In genomic region chr5:37539459-37539858, GRCh38 we compare ENCODE assay signal across 27 cellular contexts.
"Had no signal": no experiment of that assay in that cellular context is flagged by ENCODE, and none has a peak within 500 bp of the region (broad histone marks: within the 10 kb centered on the region; RNA-seq: fewer than 3 reads in every experiment).

No MANE protein-coding gene starts in this region.

- H3K4me1 ChIP-seq: heart left ventricle, parathyroid adenoma, right lobe of liver, tibial nerve, upper lobe of right lung, uterus had no signal

- H3K4me2 ChIP-seq: hepatocyte, neural progenitor cell had no signal

- H3K27me3 ChIP-seq: dorsolateral prefrontal cortex, gastroesophageal sphincter, heart left ventricle, hepatocyte, left lung, neural progenitor cell, right lobe of liver, tibial nerve, upper lobe of right lung, uterus had no signal

- H3K27ac Mint-ChIP-seq: naive thymus-derived CD4-positive, alpha-beta T cell; nephron; neural progenitor cell; progenitor cell of endocrine pancreas; stimulated activated naive B cell treated with anti-CD40 and anti-IgM and Interleukin-4, amounts not matched to agents 10 μg/mL and 1 μg/mL and 100 μg/mL, for 72 hours; stimulated activated naive CD8-positive, alpha-beta T cell treated with anti-CD3 and anti-CD28 coated beads, Interleukin-15, Interleukin-2, amounts not matched to agents 100 ng/mL and 50 ng/mL, for 24 hours had no signal

- H3K9me3 Mint-ChIP-seq: nephron; neural progenitor cell; stimulated activated naive B cell treated with anti-CD40 and anti-IgM and Interleukin-4, amounts not matched to agents 10 μg/mL and 1 μg/mL and 100 μg/mL, for 72 hours; stimulated activated naive CD8-positive, alpha-beta T cell treated with anti-CD3 and anti-CD28 coated beads, Interleukin-15, Interleukin-2, amounts not matched to agents 100 ng/mL and 50 ng/mL, for 24 hours had no signal

- H3K9me3 ChIP-seq: gastroesophageal sphincter, heart left ventricle, left lung, right lobe of liver, thoracic aorta, tibial nerve, upper lobe of right lung, uterus had no signal

- H3K36me3 Mint-ChIP-seq: neural progenitor cell had no signal

- H3K27me3 Mint-ChIP-seq: naive thymus-derived CD4-positive, alpha-beta T cell; progenitor cell of endocrine pancreas; stimulated activated naive B cell treated with anti-CD40 and anti-IgM and Interleukin-4, amounts not matched to agents 10 μg/mL and 1 μg/mL and 100 μg/mL, for 72 hours; stimulated activated naive CD8-positive, alpha-beta T cell treated with anti-CD3 and anti-CD28 coated beads, Interleukin-15, Interleukin-2, amounts not matched to agents 100 ng/mL and 50 ng/mL, for 24 hours had no signal

- H3K9ac ChIP-seq: neural progenitor cell, parathyroid adenoma had no signal

- H3K36me3 ChIP-seq: gastroesophageal sphincter, left lung, neural progenitor cell, right lobe of liver, thoracic aorta, upper lobe of right lung, uterus had no signal

- H3K4me1 Mint-ChIP-seq: nephron; neural progenitor cell; stimulated activated naive B cell treated with anti-CD40 and anti-IgM and Interleukin-4, amounts not matched to agents 10 μg/mL and 1 μg/mL and 100 μg/mL, for 72 hours had no signal

- H3K27ac ChIP-seq: dorsolateral prefrontal cortex, epithelial cell of prostate, gastroesophageal sphincter, heart left ventricle, hepatocyte, left lung, neural progenitor cell, parathyroid adenoma, right lobe of liver, thoracic aorta, tibial nerve, upper lobe of right lung, uterus had no signal

- H3K4me3 Mint-ChIP-seq: naive thymus-derived CD4-positive, alpha-beta T cell; nephron; neural progenitor cell; stimulated activated naive B cell treated with anti-CD40 and anti-IgM and Interleukin-4, amounts not matched to agents 10 μg/mL and 1 μg/mL and 100 μg/mL, for 72 hours; stimulated activated naive CD8-positive, alpha-beta T cell treated with anti-CD3 and anti-CD28 coated beads, Interleukin-15, Interleukin-2, amounts not matched to agents 100 ng/mL and 50 ng/mL, for 24 hours had no signal

- DNase-seq: dorsolateral prefrontal cortex; effector CD4-positive, alpha-beta T cell; foreskin fibroblast; heart left ventricle; left cardiac atrium; left lung; mesendoderm; midbrain; naive thymus-derived CD4-positive, alpha-beta T cell; right lobe of liver; small intestine; stimulated activated CD4-positive, alpha-beta T cell treated with anti-CD3 and anti-CD28 coated beads, Interleukin-15, amount 100 ng/mL, for 24 hours; stimulated activated CD4-positive, alpha-beta T cell treated with anti-CD3 and anti-CD28 coated beads, Interleukin-2, amount 100 ng/mL, for 48 hours; stimulated activated naive B cell treated with anti-CD40 and anti-IgM and Interleukin-4, amounts not matched to agents 10 μg/mL and 1 μg/mL and 100 μg/mL, for 72 hours; upper lobe of right lung; uterus had no signal

- H2AFZ ChIP-seq: hepatocyte, neural progenitor cell, parathyroid adenoma had no signal

- ATAC-seq: esophagus mucosa; gastroesophageal sphincter; heart left ventricle; left cardiac atrium; left lung; naive thymus-derived CD4-positive, alpha-beta T cell; right lobe of liver; stimulated activated naive B cell treated with anti-CD40 and anti-IgM and Interleukin-4, amounts not matched to agents 10 μg/mL and 1 μg/mL and 100 μg/mL, for 72 hours; upper lobe of right lung had no signal

- FAIRE-seq: small intestine had no signal

- H3K4me3 ChIP-seq: dorsolateral prefrontal cortex, gastroesophageal sphincter, heart left ventricle, hepatocyte, left lung, neural progenitor cell, right lobe of liver, thoracic aorta, tibial nerve, upper lobe of right lung, uterus had no signal

- H3K79me2 ChIP-seq: hepatocyte, parathyroid adenoma had no signal
